Comparison of ENCODE assay signal across 7 cellular contexts in the genomic region with DNA sequence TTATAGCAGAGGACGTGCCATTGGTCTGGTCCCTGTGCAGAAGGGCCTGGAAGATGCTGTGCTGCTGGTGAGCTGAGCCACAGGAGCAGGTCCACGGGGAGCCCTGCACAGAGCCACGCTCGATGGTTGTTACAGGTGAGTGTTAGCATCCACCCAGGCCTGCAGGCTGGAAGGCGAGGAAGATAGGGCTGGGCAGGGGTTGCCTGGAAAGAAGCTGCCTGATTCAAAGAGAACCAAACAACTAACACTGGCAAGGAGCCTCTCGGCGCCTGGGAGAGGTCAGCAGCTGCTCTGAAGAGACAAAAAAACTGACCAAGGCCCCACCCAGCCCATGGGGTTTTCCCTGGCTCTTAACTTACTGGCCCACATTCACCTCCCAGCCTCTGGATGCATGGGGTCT.
"Had no signal": no experiment of that assay in that cellular context is flagged by ENCODE, and none has a peak within 500 bp of the region (broad histone marks: within the 10 kb centered on the region; RNA-seq: fewer than 3 reads in every experiment).

No MANE protein-coding gene starts in this region.

- ATAC-seq: K562 had no signal

- H3K4me3 ChIP-seq: GM23248, K562 had no signal

- H2AFZ ChIP-seq: GM23248 had no signal

- H3K9ac ChIP-seq: GM23248 had no signal

- DNase-seq: GM23248, GOT3, H7, HCEC 1CT, IMR-90, KG1 had no signal

- H3K27ac ChIP-seq: GM23248 had no signal
